In genomic region chr2:127235082-127235702, GRCh38 we compare ENCODE assay signal across 29 cellular contexts. TPM values are rescaled to one million over a fixed set of nuclear protein-coding genes. Genes with fewer than 3 reads are reported as not detected.
"Had no signal": no experiment of that assay in that cellular context is flagged by ENCODE, and none has a peak within 500 bp of the region (broad histone marks: within the 10 kb centered on the region; RNA-seq: fewer than 3 reads in every experiment).

No MANE protein-coding gene starts in this region.

- H3K9me3 ChIP-seq: neutrophil, right atrium auricular region, transverse colon, upper lobe of right lung, uterus had no signal

- H3K4me1 ChIP-seq: esophagus muscularis mucosa, foreskin keratinocyte, gastroesophageal sphincter, heart left ventricle, left lung, parathyroid adenoma, right atrium auricular region, suprapubic skin, transverse colon, upper lobe of right lung, uterus had no signal

- H3K27me3 Mint-ChIP-seq: naive thymus-derived CD8-positive, alpha-beta T cell; progenitor cell of endocrine pancreas; stimulated activated naive CD8-positive, alpha-beta T cell treated with anti-CD3 and anti-CD28 coated beads, Interleukin-15, amount 100 ng/mL, for 72 hours had no signal

- H3K27me3 ChIP-seq: dorsolateral prefrontal cortex, esophagus muscularis mucosa, foreskin keratinocyte, gastroesophageal sphincter, heart left ventricle, hepatocyte, left lung, right atrium auricular region, suprapubic skin, transverse colon, upper lobe of right lung, uterus had no signal

- H3K4me3 ChIP-seq: dorsolateral prefrontal cortex, esophagus muscularis mucosa, gastroesophageal sphincter, heart left ventricle, hepatocyte, left lung, right atrium auricular region, smooth muscle cell, suprapubic skin, transverse colon, upper lobe of right lung, uterus had no signal

- H3K27ac ChIP-seq: dorsolateral prefrontal cortex, esophagus muscularis mucosa, foreskin keratinocyte, gastroesophageal sphincter, heart left ventricle, hepatocyte, left lung, neutrophil, parathyroid adenoma, right atrium auricular region, suprapubic skin, transverse colon, upper lobe of right lung, uterus had no signal

- H3K4me3 Mint-ChIP-seq: naive thymus-derived CD8-positive, alpha-beta T cell; stimulated activated naive CD8-positive, alpha-beta T cell treated with anti-CD3 and anti-CD28 coated beads, Interleukin-15, amount 100 ng/mL, for 72 hours had no signal

- H3K36me3 ChIP-seq: esophagus muscularis mucosa, gastroesophageal sphincter, heart left ventricle, left lung, neutrophil, right atrium auricular region, suprapubic skin, transverse colon, upper lobe of right lung, uterus had no signal

- H3K27ac Mint-ChIP-seq: naive thymus-derived CD8-positive, alpha-beta T cell; progenitor cell of endocrine pancreas; stimulated activated naive CD8-positive, alpha-beta T cell treated with anti-CD3 and anti-CD28 coated beads, Interleukin-15, amount 100 ng/mL, for 72 hours had no signal

- H3K4me1 Mint-ChIP-seq: naive thymus-derived CD8-positive, alpha-beta T cell; stimulated activated naive CD8-positive, alpha-beta T cell treated with anti-CD3 and anti-CD28 coated beads, Interleukin-15, amount 100 ng/mL, for 72 hours had no signal

- H3K9ac ChIP-seq: parathyroid adenoma had no signal

- DNase-seq: cortex of kidney; dorsolateral prefrontal cortex; effector CD8-positive, alpha-beta T cell; foreskin keratinocyte; heart left ventricle; left cardiac atrium; left lung; naive thymus-derived CD8-positive, alpha-beta T cell; stimulated activated CD4-positive, alpha-beta T cell treated with anti-CD3 and anti-CD28 coated beads, Interleukin-12 subunit alpha, Interleukin-12 subunit beta, amount 100 ng/mL, for 4 hours; stimulated activated CD4-positive, alpha-beta T cell treated with anti-CD3 and anti-CD28 coated beads, Interleukin-1b, Interleukin-23, amount 100 ng/mL, for 48 hours; stimulated activated CD4-positive, alpha-beta T cell treated with anti-CD3 and anti-CD28 coated beads, Interleukin-4, amount 100 ng/mL, for 1 hour; stimulated activated CD8-positive, alpha-beta memory T cell treated with anti-CD3 and anti-CD28 coated beads, Interleukin-4, amount 100 ng/mL, for 48 hours; stimulated activated naive CD4-positive, alpha-beta T cell; stimulated activated naive CD8-positive, alpha-beta T cell treated with anti-CD3 and anti-CD28 coated beads, Interleukin-15, amount 100 ng/mL, for 72 hours; transverse colon; upper lobe of right lung; uterus had no signal

- H3K4me2 ChIP-seq: hepatocyte, smooth muscle cell had no signal

- H3K79me2 ChIP-seq: hepatocyte, parathyroid adenoma had no signal

- H2AFZ ChIP-seq: hepatocyte, parathyroid adenoma had no signal

RNA-seq across cellular contexts. Expression of gene CYP27C1, which starts 15.1 kb away (rescaled TPM):
- total RNA-seq: endothelial cell of umbilical vein; fibroblast of lung; lung microvascular endothelial cell; naive thymus-derived CD8-positive, alpha-beta T cell; upper lobe of right lung had no signal
- polyA plus RNA-seq: endothelial cell of umbilical vein; naive thymus-derived CD8-positive, alpha-beta T cell had no signal
